In the genomic region with DNA sequence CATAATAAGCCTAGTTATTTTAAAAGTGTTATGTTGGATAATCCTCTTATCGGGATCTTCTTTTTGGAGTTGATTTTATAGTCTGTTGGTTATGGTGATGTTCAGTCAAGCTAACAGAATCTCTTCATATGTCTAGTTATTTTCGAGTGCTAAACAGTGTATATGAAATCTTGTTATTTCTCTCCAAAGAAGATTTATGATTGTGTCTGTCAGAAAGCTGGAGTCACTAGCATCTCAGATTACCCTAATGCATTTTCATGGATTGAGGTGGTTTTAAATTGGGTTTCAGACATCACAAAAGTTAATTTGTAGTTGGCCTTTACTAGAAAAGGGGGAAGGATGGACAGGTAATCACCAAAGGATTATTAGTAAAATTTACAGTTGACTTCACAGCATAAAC, we compare ENCODE assay signal across 20 cellular contexts. TPM values are rescaled to one million over a fixed set of nuclear protein-coding genes. Genes with fewer than 3 reads are reported as not detected.
DNase-seq lines count a peak whose midpoint lies in the region; ATAC-seq and TF ChIP-seq lines count a peak whose summit lies in the region.
"Had no signal": no experiment of that assay in that cellular context is flagged by ENCODE, and none has a peak within 500 bp of the region (broad histone marks: within the 10 kb centered on the region; RNA-seq: fewer than 3 reads in every experiment).

No MANE protein-coding gene starts in this region.

- no peak overlapping the region for H3K27ac Mint-ChIP-seq in WTC11
- H3K27ac Mint-ChIP-seq: CD14-positive monocyte; CD4-positive, alpha-beta memory T cell; CD4-positive, CD25-positive, alpha-beta regulatory T cell; CD8-positive, alpha-beta memory T cell had no signal

- POLR2A ChIA-PET in HEK293 (lab: Yijun Ruan, JAX): no interaction called here
- POLR2A ChIA-PET in WTC11 (lab: Charles Lee): no interaction called here

- H3K4me1 ChIP-seq in HEK293 (ENCODE audit: control insufficient read depth, insufficient read depth, low read length) (no peaks in the 10 kb centered on the region), upper lobe of left lung (no peaks in the 10 kb centered on the region)
- H3K4me1 ChIP-seq: BE2C, BLaER1 had no signal

- H3K9me3 Mint-ChIP-seq in WTC11: peaks cover 19% of the 10 kb centered on the region

- H3K36me3 Mint-ChIP-seq in WTC11: peaks cover 2% of the 10 kb centered on the region; the same call in 1 of the 2 replicates
- H3K36me3 Mint-ChIP-seq: CD14-positive monocyte; CD4-positive, CD25-positive, alpha-beta regulatory T cell had no signal

- no peaks in the 10 kb centered on the region for H3K4me1 Mint-ChIP-seq in WTC11
- H3K4me1 Mint-ChIP-seq: CD14-positive monocyte; CD4-positive, CD25-positive, alpha-beta regulatory T cell; CD8-positive, alpha-beta memory T cell had no signal

- H3K9me3 ChIP-seq in HEK293 (ENCODE audit: control insufficient read depth, insufficient read depth, low read depth, low read length): no peaks in the 10 kb centered on the region
- peaks cover 0 to 8% (median 0%) of the 10 kb centered on the region in 4 donors for H3K9me3 ChIP-seq in upper lobe of left lung
- H3K9me3 ChIP-seq: BE2C had no signal

- H3K27me3 ChIP-seq in upper lobe of left lung: no peaks in the 10 kb centered on the region
- H3K27me3 ChIP-seq: BLaER1 had no signal

- no peak overlapping the region for H3K4me3 ChIP-seq in HEK293 (ENCODE audit: low read depth, low read length)
- no peak overlapping the region for H3K4me3 ChIP-seq in upper lobe of left lung
- H3K4me3 ChIP-seq: BLaER1 had no signal

- no peak overlapping the region for H3K4me3 Mint-ChIP-seq in WTC11
- H3K4me3 Mint-ChIP-seq: CD14-positive monocyte; CD4-positive, alpha-beta memory T cell; CD4-positive, CD25-positive, alpha-beta regulatory T cell; CD8-positive, alpha-beta memory T cell had no signal

- 89 to 93% methylated on average over 2 of the region's 2 CpGs for WGBS in upper lobe of left lung, 2 donors

- ATAC-seq in WTC11 (no peak), GM21360 (IDR thresholded peaks at IDR 0.05; ENCODE audit: unreplicated experiment) (no peak), upper lobe of left lung (ENCODE audit: low FRiP score in 2 of 2) (no peak)

- TF ChIP-seq POLR2A in upper lobe of left lung (IDR thresholded peaks at IDR 0.05): no peak

- H3K27me3 Mint-ChIP-seq in WTC11 (ENCODE audit: low read depth): no peaks in the 10 kb centered on the region

- H3K27ac ChIP-seq in HEK293 (ENCODE audit: extremely low read depth, low read depth, low read length) (no peak overlapping the region), upper lobe of left lung (no peak overlapping the region)
- H3K27ac ChIP-seq: BLaER1 had no signal

- CTCF ChIA-PET in HEK293 (lab: Yijun Ruan, JAX): interaction anchor here (1.2 kb wide), 1 partner anchor 11 kb away, joined by 3 read pairs; no protein-coding TSS in a partner anchor
- CTCF ChIA-PET in WTC11 (lab: Charles Lee): no interaction called here

- DNase-seq in NCI-H82 (lab: John Stamatoyannopoulos, UW) (peak; percentile 31), NCI-H82 treated with DMSO at 0.1 percent for 48 hours (lab: John Stamatoyannopoulos, UW; ENCODE audit: unreplicated experiment) (no peak), WTC11 (ENCODE audit: low spot score) (no peak), H4 (ENCODE audit: low spot score) (no peak), upper lobe of left lung (no peak)
- DNase-seq: 8988T; ACHN; BE2C; C1 segment of cervical spinal cord; CD4-positive, alpha-beta memory T cell; CD4-positive, CD25-positive, alpha-beta regulatory T cell; CD8-positive, alpha-beta memory T cell; COR-L47; DMS79 treated with DMSO at 0.1 percent for 48 hours; GF-D8 had no signal

- TF ChIP-seq CTCF in HEK293 (tag by site-specific recombination; IDR thresholded peaks at IDR 0.05): no peak
- no peak for TF ChIP-seq CTCF in WTC11 (IDR thresholded peaks at IDR 0.05)
- no peak for TF ChIP-seq CTCF in upper lobe of left lung (IDR thresholded peaks at IDR 0.05)

- no peak for TF ChIP-seq EP300 in upper lobe of left lung (IDR thresholded peaks at IDR 0.05)

- H3K36me3 ChIP-seq in HEK293 (ENCODE audit: control insufficient read depth in 2 of 2, insufficient read depth in 1 of 2, low read length in 2 of 2) (no peaks in the 10 kb centered on the region), upper lobe of left lung (no peaks in the 10 kb centered on the region)
- H3K36me3 ChIP-seq: BE2C, BLaER1 had no signal

TF ChIP-seq in HEK293, 187 proteins besides CTCF, POLR2A, EP300 and RAD21:
- TF ChIP-seq, protein P1, sequence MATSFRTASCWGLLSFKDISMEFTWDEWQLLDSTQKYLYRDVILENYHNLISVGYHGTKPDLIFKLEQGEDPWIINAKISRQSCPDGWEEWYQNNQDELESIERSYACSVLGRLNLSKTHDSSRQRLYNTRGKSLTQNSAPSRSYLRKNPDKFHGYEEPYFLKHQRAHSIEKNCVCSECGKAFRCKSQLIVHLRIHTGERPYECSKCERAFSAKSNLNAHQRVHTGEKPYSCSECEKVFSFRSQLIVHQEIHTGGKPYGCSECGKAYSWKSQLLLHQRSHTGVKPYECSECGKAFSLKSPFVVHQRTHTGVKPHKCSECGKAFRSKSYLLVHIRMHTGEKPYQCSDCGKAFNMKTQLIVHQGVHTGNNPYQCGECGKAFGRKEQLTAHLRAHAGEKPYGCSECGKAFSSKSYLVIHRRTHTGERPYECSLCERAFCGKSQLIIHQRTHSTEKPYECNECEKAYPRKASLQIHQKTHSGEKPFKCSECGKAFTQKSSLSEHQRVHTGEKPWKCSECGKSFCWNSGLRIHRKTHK (tag by site-specific recombination; IDR thresholded peaks at IDR 0.05): peak; percentile 62; the same call in 1 of the 2 replicates
- TF ChIP-seq, protein P2, sequence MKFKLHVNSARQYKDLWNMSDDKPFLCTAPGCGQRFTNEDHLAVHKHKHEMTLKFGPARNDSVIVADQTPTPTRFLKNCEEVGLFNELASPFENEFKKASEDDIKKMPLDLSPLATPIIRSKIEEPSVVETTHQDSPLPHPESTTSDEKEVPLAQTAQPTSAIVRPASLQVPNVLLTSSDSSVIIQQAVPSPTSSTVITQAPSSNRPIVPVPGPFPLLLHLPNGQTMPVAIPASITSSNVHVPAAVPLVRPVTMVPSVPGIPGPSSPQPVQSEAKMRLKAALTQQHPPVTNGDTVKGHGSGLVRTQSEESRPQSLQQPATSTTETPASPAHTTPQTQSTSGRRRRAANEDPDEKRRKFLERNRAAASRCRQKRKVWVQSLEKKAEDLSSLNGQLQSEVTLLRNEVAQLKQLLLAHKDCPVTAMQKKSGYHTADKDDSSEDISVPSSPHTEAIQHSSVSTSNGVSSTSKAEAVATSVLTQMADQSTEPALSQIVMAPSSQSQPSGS (tag by site-specific recombination; IDR thresholded peaks at IDR 0.05; ENCODE audit: low read depth): no peak
- TF ChIP-seq SETDB1 (IDR thresholded peaks at IDR 0.05; ENCODE audit: insufficient read length, low read length): peak; percentile 26
TF ChIP-seq in HEK293: peak in this region for 2.

TF ChIP-seq in WTC11, 78 proteins besides CTCF, POLR2A, EP300 and RAD21:
- TF ChIP-seq ZNF317 (CRISPR knock-in tag; IDR thresholded peaks at IDR 0.05; ENCODE audit: borderline replicate concordance, low read depth): peak; percentile 54; the same call in 1 of the 2 replicates
- TF ChIP-seq, protein P3, sequence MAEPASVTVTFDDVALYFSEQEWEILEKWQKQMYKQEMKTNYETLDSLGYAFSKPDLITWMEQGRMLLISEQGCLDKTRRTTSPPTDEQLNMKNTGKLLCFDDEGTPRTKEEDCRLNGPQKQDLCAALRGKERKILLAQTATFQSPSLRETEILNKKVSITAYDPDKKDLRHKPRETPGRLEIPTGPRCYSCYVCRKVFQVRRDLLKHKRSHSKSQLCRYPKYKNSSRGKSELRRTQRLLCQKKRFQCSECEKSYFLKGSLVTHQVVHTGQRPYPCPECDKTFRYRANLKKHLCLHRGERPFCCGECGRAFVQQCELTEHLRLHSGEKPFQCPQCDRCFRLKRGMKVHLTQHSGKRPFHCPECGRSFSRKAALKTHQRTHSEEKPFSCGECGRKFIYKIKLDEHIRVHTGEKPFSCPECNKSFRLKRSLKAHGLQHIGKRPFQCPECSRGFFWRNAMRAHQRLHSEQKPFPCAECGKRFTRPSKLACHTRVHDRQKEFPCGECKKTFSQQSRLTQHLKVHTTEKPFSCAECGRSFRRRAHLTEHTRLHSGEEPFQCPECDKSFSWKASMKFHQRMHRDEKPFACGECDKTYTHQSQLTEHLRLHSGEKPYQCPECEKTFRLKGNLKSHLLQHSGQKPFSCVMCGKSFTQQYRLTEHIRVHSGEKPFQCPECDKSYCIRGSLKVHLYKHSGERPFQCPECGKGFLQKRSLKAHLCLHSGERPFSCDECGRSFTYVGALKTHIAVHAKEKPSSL (CRISPR knock-in tag; conservative IDR thresholded peaks at IDR 0.05): no peak
TF ChIP-seq in WTC11: peak in this region for 1.

RNA-seq across cellular contexts. Expression of a gene that starts 13.3 kb away (rescaled TPM):
- total RNA-seq in WTC11 (2021): 0.25 to 0.26 TPM in 2 of 3 replicates, not detected in the other
- not detected in 2 replicates for total RNA-seq in H4 (2014; rRNA removed; shearing (Covaris generic))
- total RNA-seq in upper lobe of left lung: not detected
- total RNA-seq: A673; CD4-positive, alpha-beta memory T cell; CD4-positive, CD25-positive, alpha-beta regulatory T cell; CD8-positive, alpha-beta memory T cell had no signal

RNA-seq across cellular contexts. Expression of a gene that starts 27.0 kb away (rescaled TPM):
- 0.89 to 1.8 TPM (median 1.6 TPM) in 3 replicates for total RNA-seq in WTC11 (2021)
- total RNA-seq in H4 (2014; rRNA removed; shearing (Covaris generic)): 5.9 and 7.0 TPM in 2 replicates
- total RNA-seq in upper lobe of left lung: 1 to 10 TPM in 3 of 6 donors, under 1 TPM in 3; under 0.01 to 3.3 (median 0.84) TPM
- total RNA-seq: A673 had no signal
